In the genomic region with DNA sequence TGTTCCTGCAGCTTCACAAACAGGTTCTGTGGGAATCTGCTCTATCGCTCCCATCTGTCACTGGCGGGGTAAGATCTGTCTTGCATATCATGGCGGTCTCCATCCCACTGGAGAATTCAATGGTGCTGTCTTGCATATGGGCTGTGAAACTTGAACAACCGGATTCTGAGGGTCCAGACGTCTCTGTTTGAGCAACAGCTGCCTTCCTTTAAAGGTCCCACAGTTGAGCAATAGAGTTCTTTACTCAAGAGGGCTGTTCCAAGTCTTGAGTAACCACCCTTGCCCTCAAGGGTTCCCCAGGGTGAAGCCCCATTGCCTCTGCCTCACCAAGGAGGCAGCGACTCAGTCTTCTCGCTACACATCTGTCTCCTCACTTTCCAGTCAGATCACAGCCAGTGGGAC, we compare ENCODE assay signal across 13 cellular contexts. TPM values are rescaled to one million over a fixed set of nuclear protein-coding genes. Genes with fewer than 3 reads are reported as not detected.
A peak's percentile ranks its signal among the peaks of the same experiment; 100 is the strongest.
DNase-seq lines count a peak whose midpoint lies in the region; ATAC-seq, FAIRE-seq and TF ChIP-seq lines count a peak whose summit lies in the region.
"Had no signal": no experiment of that assay in that cellular context is flagged by ENCODE, and none has a peak within 500 bp of the region (broad histone marks: within the 10 kb centered on the region; RNA-seq: fewer than 3 reads in every experiment).

No MANE protein-coding gene starts in this region.

- H3K27ac ChIP-seq in esophagus squamous epithelium (peak overlapping the region; percentile 6 to 38 (median 19)), pancreas (peak overlapping the region in 2 of 4 donors; percentile 40 to 47), SJCRH30 (no peak overlapping the region)
- H3K27ac ChIP-seq in CD4-positive, alpha-beta memory T cell (ENCODE audit: low read depth, low read length), result no peak overlapping the region

- H3K4me3 Mint-ChIP-seq in Calu3 (ENCODE audit: low read depth, unreplicated experiment), result peak overlapping the region; percentile 29
- no peak overlapping the region for H3K4me3 Mint-ChIP-seq in CD4-positive, alpha-beta memory T cell
- H3K4me3 Mint-ChIP-seq: naive thymus-derived CD8-positive, alpha-beta T cell had no signal

- H3K27me3 ChIP-seq in esophagus squamous epithelium, result no peaks in the 10 kb centered on the region
- H3K27me3 ChIP-seq in pancreas, result no peaks in the 10 kb centered on the region
- H3K27me3 ChIP-seq in SJCRH30, result no peaks in the 10 kb centered on the region
- H3K27me3 ChIP-seq in CD4-positive, alpha-beta memory T cell (ENCODE audit: insufficient read depth, low read length), result no peaks in the 10 kb centered on the region
- H3K27me3 ChIP-seq in HAP-1 (ENCODE audit: low read depth), result no peaks in the 10 kb centered on the region; the same call in 1 of the 2 replicates

- H3K4me1 Mint-ChIP-seq in Calu3 (ENCODE audit: low read depth, unreplicated experiment), result peaks cover 69% of the 10 kb centered on the region
- no peaks in the 10 kb centered on the region for H3K4me1 Mint-ChIP-seq in CD4-positive, alpha-beta memory T cell

- peak; percentile 40 to 58 (median 51) for ATAC-seq in pancreas
- no peak for ATAC-seq in GM19463 (IDR thresholded peaks at IDR 0.05; ENCODE audit: unreplicated experiment)
- ATAC-seq: naive thymus-derived CD8-positive, alpha-beta T cell had no signal

- TF ChIP-seq POLR2A in esophagus squamous epithelium (IDR thresholded peaks at IDR 0.05), result no peak

- CTCF ChIA-PET in Calu3 (lab: Charles Lee), result interaction anchor here (0.5 to 0.6 kb wide), 3 partner anchors 17 to 48 kb away, joined by 3 to 5 read pairs (median 5); no protein-coding TSS in a partner anchor
- CTCF ChIA-PET in CD4-positive, alpha-beta memory T cell (lab: Charles Lee; ENCODE audit: partially characterized antibody), result no interaction called here

- no peaks in the 10 kb centered on the region for H3K9me3 Mint-ChIP-seq in Calu3 (ENCODE audit: low read depth, unreplicated experiment)
- peaks cover 0 to 7% (median 3%) of the 10 kb centered on the region in 8 donors for H3K9me3 Mint-ChIP-seq in CD4-positive, alpha-beta memory T cell

- 45 to 62% methylated on average over 5 to 7 of the region's 7 CpGs for WGBS in esophagus squamous epithelium, 2 donors
- 54 to 56% methylated on average over 7 of the region's 7 CpGs for WGBS in pancreas, 2 donors

- DNase-seq in Calu3 (peak; percentile 67), MV-4-11 (lab: John Stamatoyannopoulos, UW) (peak; percentile 89), esophagus squamous epithelium (lab: John Stamatoyannopoulos, UW) (no peak), pancreas (peak in 2 of 6 donors; percentile 26 to 46), SJCRH30 (no peak), HAP-1 (ENCODE audit: low spot score in 2 of 2) (no peak)
- DNase-seq in CD4-positive, alpha-beta memory T cell, result no peak
- DNase-seq: activated T-cell treated with anti-CD3 and anti-CD28 coated beads, Interleukin-2, amount 50 U/mL, for 48 hours; hippocampal formation; naive thymus-derived CD8-positive, alpha-beta T cell; NK-92 treated with Interleukin-12 subunit alpha and Interleukin-12 subunit beta, amount 100 ng/mL, for 24 hours had no signal

- H3K4me3 ChIP-seq in esophagus squamous epithelium (no peak overlapping the region), pancreas (no peak overlapping the region), SJCRH30 (no peak overlapping the region), HAP-1 (no peak overlapping the region)
- no peak overlapping the region for H3K4me3 ChIP-seq in CD4-positive, alpha-beta memory T cell (ENCODE audit: low read length in 2 of 2)

- H3K36me3 Mint-ChIP-seq in Calu3 (ENCODE audit: insufficient read depth, unreplicated experiment), result peaks cover 17% of the 10 kb centered on the region
- no peaks in the 10 kb centered on the region for H3K36me3 Mint-ChIP-seq in CD4-positive, alpha-beta memory T cell
- H3K36me3 Mint-ChIP-seq: naive thymus-derived CD8-positive, alpha-beta T cell had no signal

- BruUV-seq in Calu3 (replicated peaks; lab: Mats Ljungman, UMichigan), result no TSS peak

- intact Hi-C loops in Calu3 (cut with micrococcal nuclease; ENCODE audit: unreplicated experiment), result loop anchor here (2.0 to 5.0 kb wide), 2 partner anchors 20 to 70 kb away; no protein-coding TSS in a partner anchor
- intact Hi-C loops in esophagus squamous epithelium (cut with DNase I), result loop anchor here (10.0 kb wide), 1 partner anchor 122 kb away; no protein-coding TSS in a partner anchor
- intact Hi-C loops in pancreas (cut with DNase I), result no loop called here
- intact Hi-C loops in CD4-positive, alpha-beta memory T cell (cut with micrococcal nuclease), result no loop called here

- no peaks in the 10 kb centered on the region for H3K27me3 Mint-ChIP-seq in Calu3 (ENCODE audit: unreplicated experiment)
- H3K27me3 Mint-ChIP-seq in CD4-positive, alpha-beta memory T cell, result no peaks in the 10 kb centered on the region

- no peak for TF ChIP-seq CTCF in Calu3 (IDR thresholded peaks at IDR 0.05; ENCODE audit: unreplicated experiment)
- TF ChIP-seq CTCF in esophagus squamous epithelium (IDR thresholded peaks at IDR 0.05), result no peak
- no peak for TF ChIP-seq CTCF in pancreas (IDR thresholded peaks at IDR 0.05)

- H3K27ac Mint-ChIP-seq in Calu3 (ENCODE audit: unreplicated experiment), result peak overlapping the region; percentile 17
- H3K27ac Mint-ChIP-seq in CD4-positive, alpha-beta memory T cell, result no peak overlapping the region
- H3K27ac Mint-ChIP-seq: naive thymus-derived CD8-positive, alpha-beta T cell had no signal

- H3K4me1 ChIP-seq in esophagus squamous epithelium (peaks cover 21 to 64% (median 22%) of the 10 kb centered on the region in 3 donors), pancreas (peaks cover 24 to 32% (median 30%) of the 10 kb centered on the region in 3 donors), SJCRH30 (peaks cover 4% of the 10 kb centered on the region; the same call in 1 of the 2 replicates), HAP-1 (peaks cover 24% of the 10 kb centered on the region)
- no peaks in the 10 kb centered on the region for H3K4me1 ChIP-seq in CD4-positive, alpha-beta memory T cell (ENCODE audit: insufficient read depth, low read length)

- H3K36me3 ChIP-seq in esophagus squamous epithelium (no peaks in the 10 kb centered on the region), pancreas (no peaks in the 10 kb centered on the region), SJCRH30 (no peaks in the 10 kb centered on the region), HAP-1 (replicated peaks) (no peaks in the 10 kb centered on the region; the same call in 1 of the 2 replicates)
- H3K36me3 ChIP-seq in CD4-positive, alpha-beta memory T cell (ENCODE audit: insufficient read depth, low read length), result no peaks in the 10 kb centered on the region

- POLR2A ChIA-PET in CD4-positive, alpha-beta memory T cell (lab: Charles Lee; ENCODE audit: partially characterized antibody), result no interaction called here

- FAIRE-seq in pancreas (lab: Jason Lieb, UNC), result no peak
- FAIRE-seq: GM18507 had no signal

- in situ Hi-C loops in HAP-1 (cut with MboI; ENCODE audit: low sequenced_read_pairs), result no loop called here

- H3K9me3 ChIP-seq in esophagus squamous epithelium (peaks cover 0 to 8% (median 0%) of the 10 kb centered on the region in 3 donors), pancreas (no peaks in the 10 kb centered on the region), SJCRH30 (replicated peaks) (no peaks in the 10 kb centered on the region), HAP-1 (peaks cover 12% of the 10 kb centered on the region; the same call in 1 of the 2 replicates)
- no peaks in the 10 kb centered on the region for H3K9me3 ChIP-seq in CD4-positive, alpha-beta memory T cell (ENCODE audit: control insufficient read depth in 1 of 2, low read length in 2 of 2)

RNA-seq across cellular contexts. Expression of gene ZFHX3, which starts 50.8 kb away (rescaled TPM):
- total RNA-seq in Calu3 (2022) (13.6 and 17.8 TPM in 2 replicates), esophagus squamous epithelium (10 to 100 TPM in 1 of 4 donors, 1 to 10 TPM in 3; 3.5 to 12.8 (median 4.5) TPM), pancreas (10 to 100 TPM in 4 of 6 donors, 1 to 10 TPM in 2; 8.7 to 17.6 (median 10.4) TPM)
- polyA plus RNA-seq in pancreas, result 1 to 10 TPM; 2.5 to 4.5 TPM
- 4.4 and 5.1 TPM in 2 replicates for total RNA-seq in SJCRH30 (2014; rRNA removed; shearing (Covaris generic))
- total RNA-seq in CD4-positive, alpha-beta memory T cell, result under 1 TPM; 0.69 to 0.99 TPM
- under 1 TPM; 0.01 to 0.03 TPM for polyA plus RNA-seq in CD4-positive, alpha-beta memory T cell

Comparison
In these comparisons a context has a peak if more than half of its experiments do, and no peak if none do; other contexts are left out.
1. DNase-seq: peak in Calu3 (single experiment) and MV-4-11 (single experiment); none in esophagus squamous epithelium (single experiment), SJCRH30 (0 of 2), CD4-positive, alpha-beta memory T cell (0 of 5) and HAP-1 (0 of 2).
2. H3K27ac ChIP-seq: peak in esophagus squamous epithelium (4 of 4); none in SJCRH30 (single experiment) and CD4-positive, alpha-beta memory T cell (single experiment).
3. intact Hi-C loops: an anchor here in Calu3 (2.0 to 5.0 kb wide) and esophagus squamous epithelium (10.0 kb wide); none called in pancreas and CD4-positive, alpha-beta memory T cell.